ENCODE assay signal across 8 cellular contexts in genomic region chr11:57277845-57278720, GRCh38. TPM values are rescaled to one million over a fixed set of nuclear protein-coding genes. Genes with fewer than 3 reads are reported as not detected.
DNase-seq lines count a peak whose midpoint lies in the region; ATAC-seq, FAIRE-seq and TF ChIP-seq lines count a peak whose summit lies in the region.

No MANE protein-coding gene starts in this region.

- H3K36me3 ChIP-seq in Panc1 (ENCODE audit: control insufficient read depth, insufficient read depth, low read length) (no peaks in the 10 kb centered on the region), K562 (ENCODE audit: control insufficient read depth, insufficient read depth, low read length) (no peaks in the 10 kb centered on the region), smooth muscle cell (ENCODE audit: low read depth) (no peaks in the 10 kb centered on the region)

- POLR2A ChIA-PET in Panc1 (lab: Charles Lee) (no interaction called here), K562 (lab: Yijun Ruan, JAX) (interaction anchor here (0.6 to 1.0 kb wide), 3 partner anchors 29 to 1360 kb away, joined by 3 read pairs; no protein-coding TSS in a partner anchor)

- peak overlapping the region; percentile 48 for H2AFZ ChIP-seq in K562 (ENCODE audit: low read depth, low read length)
- H2AFZ ChIP-seq in smooth muscle cell (ENCODE audit: low read depth) = peak overlapping the region; percentile 95

- TF ChIP-seq CTCF in Panc1 (IDR thresholded peaks at IDR 0.05) (peak; percentile 93), K562 (IDR thresholded peaks at IDR 0.05 in 2 of 3, conservative IDR thresholded peaks at IDR 0.05 in 1 of 3; ENCODE audit: insufficient read depth in 2 of 3, low read depth in 1 of 3, low read length in 3 of 3) (peak; percentile 75 to 94 (median 80)), smooth muscle cell (IDR thresholded peaks at IDR 0.05; ENCODE audit: borderline replicate concordance, insufficient read depth, poor library complexity, severe bottlenecking) (peak; percentile 80)

- no peaks in the 10 kb centered on the region for H3K9me1 ChIP-seq in K562 (ENCODE audit: control insufficient read depth, insufficient read depth, low read length)

- H4K20me1 ChIP-seq in K562 (replicated peaks; ENCODE audit: control insufficient read depth, insufficient read depth, low read length) (no peaks in the 10 kb centered on the region), smooth muscle cell (ENCODE audit: low read depth) (no peaks in the 10 kb centered on the region)

- peak overlapping the region; percentile 27; the same call in 1 of the 2 replicates for H3K27ac ChIP-seq in Panc1 (ENCODE audit: low read length)
- H3K27ac ChIP-seq in K562 (ENCODE audit: extremely low read depth, low read depth, low read length) = no peak overlapping the region
- peak overlapping the region; percentile 81 for H3K27ac ChIP-seq in smooth muscle cell (ENCODE audit: low read depth)

- FAIRE-seq in K562 (lab: Jason Lieb, UNC) = peak; percentile 91

- no peaks in the 10 kb centered on the region for H3K27me3 ChIP-seq in Panc1 (ENCODE audit: control insufficient read depth, insufficient read depth, low read length)
- H3K27me3 ChIP-seq in K562 (ENCODE audit: control insufficient read depth in 2 of 2, insufficient read depth in 2 of 2, low read length in 2 of 2) = no peaks in the 10 kb centered on the region
- no peaks in the 10 kb centered on the region for H3K27me3 ChIP-seq in smooth muscle cell (ENCODE audit: low read depth)

- BruUV-seq in Panc1 (replicated peaks; lab: Mats Ljungman, UMichigan) = no TSS peak
- no TSS peak for BruUV-seq in K562 (replicated peaks; lab: Mats Ljungman, UMichigan)

- TF ChIP-seq EP300 in Ishikawa (IDR thresholded peaks at IDR 0.05; ENCODE audit: borderline replicate concordance) = no peak
- 0 out of 2 replicates have a peak, but pooled peaks have one; percentile 3 for TF ChIP-seq EP300 in K562 (IDR thresholded peaks at IDR 0.05; ENCODE audit: low read length)

- intact Hi-C loops in Panc1 (cut with micrococcal nuclease; ENCODE audit: unreplicated experiment) (no loop called here), K562 (cut with micrococcal nuclease) (loop anchor here (1.0 to 5.0 kb wide), 2 partner anchors 29 to 49 kb away; no protein-coding TSS in a partner anchor)

- CTCF ChIA-PET in Panc1 (lab: Charles Lee) (interaction anchor here (0.5 kb wide), 1 partner anchor 72 kb away, joined by 6 read pairs; no protein-coding TSS in a partner anchor), K562 (lab: Yijun Ruan, JAX; ENCODE audit: low intra/inter-chr PET ratio) (no interaction called here)

- in situ Hi-C loops in Panc1 (cut with HindIII; ENCODE audit: low pct_unique_long_range_greater_than_20kb, low sequenced_read_pairs) = no loop called here
- in situ Hi-C loops in K562 (cut with MboI) = no loop called here

- peak; percentile 91 for ATAC-seq in GM21390 (IDR thresholded peaks at IDR 0.05; ENCODE audit: unreplicated experiment)
- peak; percentile 96 for ATAC-seq in Panc1
- peak; percentile 92 for ATAC-seq in K562
- ATAC-seq in HG03108 (IDR thresholded peaks at IDR 0.05; ENCODE audit: unreplicated experiment) = no peak

- H3K79me2 ChIP-seq in K562 (ENCODE audit: control insufficient read depth, insufficient read depth, low read length) (no peaks in the 10 kb centered on the region), smooth muscle cell (ENCODE audit: low read depth) (no peaks in the 10 kb centered on the region)

- TF ChIP-seq RAD21 in Ishikawa (IDR thresholded peaks at IDR 0.05; ENCODE audit: low read depth) (peak; percentile 62), K562 (CRISPR knock-in tag; conservative IDR thresholded peaks at IDR 0.05 in 1 of 2, IDR thresholded peaks at IDR 0.05 in 1 of 2) (peak; percentile 55 to 63)

- TF ChIP-seq POLR2A in K562 (conservative IDR thresholded peaks at IDR 0.05) = no peak

- peak; percentile 35 for DNase-seq in DMS79 (lab: John Stamatoyannopoulos, UW)
- DNase-seq in Panc1 (ENCODE audit: low read depth, low spot score) = peak; percentile 47
- peak; percentile 70 to 76 (median 74) for DNase-seq in K562 (ENCODE audit: extremely low read depth in 1 of 4, low spot score in 3 of 4)
- peak; percentile 78 for DNase-seq in iPS-NIHi11 (ENCODE audit: low spot score)
- peak; percentile 26 for DNase-seq in smooth muscle cell (lab: John Stamatoyannopoulos, UW; ENCODE audit: unreplicated experiment)

- H3K9ac ChIP-seq in K562 (ENCODE audit: insufficient read depth in 1 of 2, low read depth in 2 of 2, low read length in 2 of 2) (peak overlapping the region in 1 of 2 experiments; percentile 8; a peak in 1 of 4 replicates), smooth muscle cell (ENCODE audit: low read depth) (peak overlapping the region; percentile 57)

- H3K9me3 ChIP-seq in Panc1 (ENCODE audit: control insufficient read depth, insufficient read depth, low read depth, low read length) = 0 out of 2 replicates have a peak, but pooled peaks cover 3% of the 10 kb centered on the region
- H3K9me3 ChIP-seq in K562 (replicated peaks; ENCODE audit: control insufficient read depth, insufficient read depth, low read depth, low read length) = no peaks in the 10 kb centered on the region
- no peaks in the 10 kb centered on the region for H3K9me3 ChIP-seq in smooth muscle cell (replicated peaks; ENCODE audit: low read depth)

- H3K4me3 ChIP-seq in Panc1 (ENCODE audit: low read depth in 2 of 2, low read length in 2 of 2) = peak overlapping the region; percentile 5 to 26; a peak in 1 of 4 replicates
- H3K4me3 ChIP-seq in K562 = no peak overlapping the region
- H3K4me3 ChIP-seq in smooth muscle cell = peak overlapping the region; percentile 37

- H3K4me1 ChIP-seq in Panc1 (ENCODE audit: control insufficient read depth, insufficient read depth, low read length) (peaks cover 4% of the 10 kb centered on the region; the same call in 1 of the 2 replicates), K562 (replicated peaks in 1 of 2; ENCODE audit: control insufficient read depth in 2 of 2, insufficient read depth in 2 of 2, low read length in 2 of 2) (peaks cover 0 to 14% of the 10 kb centered on the region in 2 experiments; a peak in 4 of 5 replicates), smooth muscle cell (ENCODE audit: low read depth) (peaks cover 17% of the 10 kb centered on the region)

- 8% methylated on average over 14 of the region's 14 CpGs for WGBS in K562 (ENCODE audit: insufficient coverage, low coverage, missing lambda C conversion rate)
- 11% methylated on average over 14 of the region's 14 CpGs for WGBS in smooth muscle cell (ENCODE audit: low lambda C conversion rate)

- H3F3A ChIP-seq in smooth muscle cell (ENCODE audit: low read depth) = no peaks in the 10 kb centered on the region

- H3K4me2 ChIP-seq in K562 (ENCODE audit: insufficient read depth, low read length) = peak overlapping the region; percentile 30
- H3K4me2 ChIP-seq in smooth muscle cell = peak overlapping the region; percentile 84

RNA-seq across cellular contexts. Expression of gene APLNR, which starts 41.0 kb away (rescaled TPM):
- total RNA-seq in Panc1 (2021; ENCODE audit: unreplicated experiment) = not detected
- 0.06 TPM for polyA plus RNA-seq in Panc1 (2012; ENCODE audit: insufficient read length)
- total RNA-seq in K562 (2011; cell fraction: chromatin; rRNA removed; ENCODE audit: low replicate concordance) = 10.9 and 17.6 TPM in 2 replicates
- total RNA-seq in K562 (2011; cell fraction: nucleolus; rRNA removed) = 24.2 and 27.0 TPM in 2 replicates
- total RNA-seq in K562 (2011; cell fraction: nucleoplasm; rRNA removed) = 22.6 and 26.2 TPM in 2 replicates
- 0.50 and 0.86 TPM in 2 replicates for total RNA-seq in K562 (2014; rRNA removed)
- 0.58 and 0.61 TPM in 2 replicates for total RNA-seq in K562 (2014; rRNA removed; fragmentation: Illumina TruSeq; extraction: Trizol)
- 0.65 and 0.72 TPM in 2 replicates for total RNA-seq in K562 (2015; rRNA removed; fragmentation: Illumina TruSeq; extraction: Trizol)
- total RNA-seq in K562 (2021) = 1.9 and 2.0 TPM in 2 replicates
- 2.0 and 2.1 TPM in 2 replicates for polyA plus RNA-seq in K562 (2011; rRNA removed)
- 1.9 and 4.8 TPM in 2 replicates for polyA plus RNA-seq in K562 (2011; cell fraction: cytosol; rRNA removed)
- 2.5 and 4.0 TPM in 2 replicates for polyA plus RNA-seq in K562 (2011; cell fraction: nucleus; rRNA removed)
- polyA plus RNA-seq in K562 (2012) = 1.4 and 2.6 TPM in 2 replicates
- 1.7 and 1.9 TPM in 2 replicates for polyA plus RNA-seq in K562 (2014; fragmentation: Illumina TruSeq; extraction: Trizol)
- polyA plus RNA-seq in K562 (2014; fragmentation: Nextera tagmentation; extraction: Ambion mirVana) = under 1 TPM; 0.15 to 0.41 TPM
- polyA plus RNA-seq in K562 (2014; rRNA removed) = 0.94 and 1.4 TPM in 2 replicates
- 1.5 and 2.6 TPM in 2 replicates for polyA minus RNA-seq in K562 (2011; rRNA and poly(A)+ RNA removed)
- 0.91 and 1.7 TPM in 2 replicates for polyA minus RNA-seq in K562 (2011; cell fraction: cytosol; rRNA and poly(A)+ RNA removed)
- polyA minus RNA-seq in K562 (2011; cell fraction: nucleus; rRNA and poly(A)+ RNA removed) = 1.8 and 1.9 TPM in 2 replicates
- 98.5 and 103 TPM in 2 replicates for total RNA-seq in smooth muscle cell
- polyA plus RNA-seq in smooth muscle cell = 121 and 214 TPM in 2 replicates

RNA-seq across cellular contexts. Expression of gene TNKS1BP1, which starts 46.7 kb away (rescaled TPM):
- total RNA-seq in Panc1 (2021; ENCODE audit: unreplicated experiment) (94.6 TPM), K562 (2014; rRNA removed) (16.2 and 20.2 TPM in 2 replicates), K562 (2014; rRNA removed; fragmentation: Illumina TruSeq; extraction: Trizol) (10.9 and 11.2 TPM in 2 replicates), K562 (2015; rRNA removed; fragmentation: Illumina TruSeq; extraction: Trizol) (8.0 and 10.3 TPM in 2 replicates), K562 (2021) (35.0 and 47.2 TPM in 2 replicates), smooth muscle cell (39.0 and 46.3 TPM in 2 replicates)
- polyA plus RNA-seq in Panc1 (2012; ENCODE audit: insufficient read length) = 78.0 TPM
- total RNA-seq in K562 (2011; cell fraction: chromatin; rRNA removed; ENCODE audit: low replicate concordance) = 28.6 and 47.8 TPM in 2 replicates
- total RNA-seq in K562 (2011; cell fraction: nucleolus; rRNA removed) = 20.5 and 22.4 TPM in 2 replicates
- total RNA-seq in K562 (2011; cell fraction: nucleoplasm; rRNA removed) = 30.6 and 31.7 TPM in 2 replicates
- polyA plus RNA-seq in K562 (2011; rRNA removed) (7.3 and 14.1 TPM in 2 replicates), K562 (2014; fragmentation: Illumina TruSeq; extraction: Trizol) (29.9 and 31.4 TPM in 2 replicates), K562 (2014; fragmentation: Nextera tagmentation; extraction: Ambion mirVana) (1 to 10 TPM; 1.1 to 1.2 TPM), K562 (2014; rRNA removed) (19.5 and 23.8 TPM in 2 replicates), smooth muscle cell (86.3 and 118 TPM in 2 replicates)
- 11.4 and 12.5 TPM in 2 replicates for polyA plus RNA-seq in K562 (2011; cell fraction: cytosol; rRNA removed)
- polyA plus RNA-seq in K562 (2011; cell fraction: nucleus; rRNA removed) = 34.2 and 50.1 TPM in 2 replicates
- polyA plus RNA-seq in K562 (2012) = 17.5 and 28.9 TPM in 2 replicates
- polyA minus RNA-seq in K562 (2011; rRNA and poly(A)+ RNA removed) = 13.6 and 14.5 TPM in 2 replicates
- 13.8 and 18.3 TPM in 2 replicates for polyA minus RNA-seq in K562 (2011; cell fraction: cytosol; rRNA and poly(A)+ RNA removed)
- 8.2 and 11.6 TPM in 2 replicates for polyA minus RNA-seq in K562 (2011; cell fraction: nucleus; rRNA and poly(A)+ RNA removed)

RNA-seq across cellular contexts. Expression of gene SSRP1, which starts 57.6 kb away (rescaled TPM):
- total RNA-seq in Panc1 (2021; ENCODE audit: unreplicated experiment) (173 TPM), K562 (2014; rRNA removed) (257 and 316 TPM in 2 replicates), K562 (2014; rRNA removed; fragmentation: Illumina TruSeq; extraction: Trizol) (216 and 243 TPM in 2 replicates), K562 (2015; rRNA removed; fragmentation: Illumina TruSeq; extraction: Trizol) (259 and 269 TPM in 2 replicates), K562 (2021) (224 and 245 TPM in 2 replicates), smooth muscle cell (57.6 and 64.9 TPM in 2 replicates)
- 153 TPM for polyA plus RNA-seq in Panc1 (2012; ENCODE audit: insufficient read length)
- total RNA-seq in K562 (2011; cell fraction: chromatin; rRNA removed; ENCODE audit: low replicate concordance) = 63.0 and 84.0 TPM in 2 replicates
- 50.7 and 51.9 TPM in 2 replicates for total RNA-seq in K562 (2011; cell fraction: nucleolus; rRNA removed)
- total RNA-seq in K562 (2011; cell fraction: nucleoplasm; rRNA removed) = 52.0 and 58.5 TPM in 2 replicates
- polyA plus RNA-seq in K562 (2011; rRNA removed) (232 and 251 TPM in 2 replicates), K562 (2014; fragmentation: Illumina TruSeq; extraction: Trizol) (314 and 416 TPM in 2 replicates), K562 (2014; fragmentation: Nextera tagmentation; extraction: Ambion mirVana) (10 to 100 TPM; 91.1 to 96.0 TPM), K562 (2014; rRNA removed) (224 and 238 TPM in 2 replicates), smooth muscle cell (46.0 and 53.2 TPM in 2 replicates)
- polyA plus RNA-seq in K562 (2011; cell fraction: cytosol; rRNA removed) = 291 and 330 TPM in 2 replicates
- polyA plus RNA-seq in K562 (2011; cell fraction: nucleus; rRNA removed) = 122 and 133 TPM in 2 replicates
- polyA plus RNA-seq in K562 (2012) = 172 and 211 TPM in 2 replicates
- polyA minus RNA-seq in K562 (2011; rRNA and poly(A)+ RNA removed) = 224 and 271 TPM in 2 replicates
- polyA minus RNA-seq in K562 (2011; cell fraction: cytosol; rRNA and poly(A)+ RNA removed) = 164 and 173 TPM in 2 replicates
- polyA minus RNA-seq in K562 (2011; cell fraction: nucleus; rRNA and poly(A)+ RNA removed) = 25.0 and 46.5 TPM in 2 replicates

Comparison
In these comparisons a context has a peak if more than half of its experiments do, and no peak if none do; other contexts are left out.
1. DNase-seq: peak in every context shown above with its lines; median percentile 78 in iPS-NIHi11; 74 in K562; 47 in Panc1; 35 in DMS79; 26 in smooth muscle cell.